In the genomic region with DNA sequence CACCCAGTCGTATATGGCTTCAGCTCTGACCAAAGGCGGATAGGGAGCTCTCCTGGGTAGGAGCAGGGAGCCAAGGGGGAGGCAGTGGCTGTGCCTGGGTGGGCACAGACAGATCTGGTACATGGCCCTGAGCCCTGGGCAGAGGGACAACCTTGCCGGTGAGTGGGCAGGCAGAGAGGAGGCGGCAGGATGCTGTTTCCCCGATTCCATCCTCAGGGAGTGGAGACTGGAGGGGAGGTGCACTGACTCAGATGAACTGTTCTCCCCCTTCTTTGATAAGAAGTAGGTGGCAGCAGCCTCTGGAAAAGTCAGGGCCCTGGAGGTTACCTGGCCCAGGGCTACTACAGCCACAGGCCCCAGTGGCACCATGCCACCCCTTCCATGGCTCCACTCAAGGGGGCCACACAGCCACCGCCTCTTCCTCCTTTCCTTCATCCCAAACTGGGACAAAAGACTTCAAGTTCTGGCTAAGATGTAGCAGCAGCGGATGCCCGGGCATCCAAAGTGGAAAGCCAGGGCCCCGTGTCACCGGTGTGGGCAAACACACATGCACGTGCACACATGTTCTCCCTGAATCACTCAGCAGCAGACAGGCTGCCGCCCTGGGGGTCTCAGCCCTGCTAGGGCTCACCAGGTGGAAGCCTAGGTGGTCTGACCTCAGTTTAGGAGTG, we compare ENCODE assay signal across 19 cellular contexts. TPM values are rescaled to one million over a fixed set of nuclear protein-coding genes. Genes with fewer than 3 reads are reported as not detected.
DNase-seq lines count a peak whose midpoint lies in the region; ATAC-seq and TF ChIP-seq lines count a peak whose summit lies in the region.
"Had no signal": no experiment of that assay in that cellular context is flagged by ENCODE, and none has a peak within 500 bp of the region (broad histone marks: within the 10 kb centered on the region; RNA-seq: fewer than 3 reads in every experiment).

No MANE protein-coding gene starts in this region.

- WGBS in spleen, 5 donors, result 63 to 76% (median 70%) methylated on average over 10 to 12 of the region's 12 CpGs

- H3K9me2 ChIP-seq in OCI-LY1 (ENCODE audit: low read depth, low read length), result no peaks in the 10 kb centered on the region

- no peaks in the 10 kb centered on the region for H3K27me3 Mint-ChIP-seq in activated T-cell treated with anti-CD3 and anti-CD28 coated beads, Interleukin-2, amount 50 U/mL, for 72 hours (ENCODE audit: low read depth)
- no peaks in the 10 kb centered on the region for H3K27me3 Mint-ChIP-seq in chondrocyte (ENCODE audit: low read depth)

- H3K9me3 ChIP-seq in OCI-LY1 (ENCODE audit: low read length), result no peaks in the 10 kb centered on the region
- H3K9me3 ChIP-seq in spleen, result no peaks in the 10 kb centered on the region
- H3K9me3 ChIP-seq: uterus had no signal

- H2AFZ ChIP-seq in OCI-LY1 (ENCODE audit: low read length), result no peak overlapping the region

- no peaks in the 10 kb centered on the region for H4K20me1 ChIP-seq in OCI-LY1 (ENCODE audit: insufficient read depth, low read length)

- H3K27ac ChIP-seq in OCI-LY1 (ENCODE audit: low read depth, low read length, poor library complexity, severe bottlenecking) (peak overlapping the region; percentile 96), spleen (peak overlapping the region; percentile 53 to 89 (median 78))
- H3K27ac ChIP-seq: uterus had no signal

- ATAC-seq in activated T-cell treated with anti-CD3 and anti-CD28 coated beads, Interleukin-2, amount 50 U/mL, for 72 hours (replicated peaks in 1 of 2), result no peak
- no peak for ATAC-seq in GM21619 (IDR thresholded peaks at IDR 0.05; ENCODE audit: unreplicated experiment)
- ATAC-seq: SK-N-SH treated with all-trans-retinoic acid at 6 μM for 48 hours had no signal

- H3K9me3 Mint-ChIP-seq in activated T-cell treated with anti-CD3 and anti-CD28 coated beads, Interleukin-2, amount 50 U/mL, for 72 hours, result no peaks in the 10 kb centered on the region
- no peaks in the 10 kb centered on the region for H3K9me3 Mint-ChIP-seq in chondrocyte (ENCODE audit: low read depth)
- H3K9me3 Mint-ChIP-seq: nephron had no signal

- H3K36me3 ChIP-seq in OCI-LY1 (ENCODE audit: insufficient read depth, low read length), result peaks cover 47% of the 10 kb centered on the region
- peaks cover 0 to 82% (median 48%) of the 10 kb centered on the region in 6 donors for H3K36me3 ChIP-seq in spleen
- H3K36me3 ChIP-seq: uterus had no signal

- no peaks in the 10 kb centered on the region for H3K27me3 ChIP-seq in OCI-LY1 (ENCODE audit: insufficient read depth, low read length)
- H3K27me3 ChIP-seq in spleen (replicated peaks in 1 of 7), result no peaks in the 10 kb centered on the region
- H3K27me3 ChIP-seq: uterus had no signal

- H3K27ac Mint-ChIP-seq in activated T-cell treated with anti-CD3 and anti-CD28 coated beads, Interleukin-2, amount 50 U/mL, for 72 hours, result peak overlapping the region; percentile 82
- H3K27ac Mint-ChIP-seq in chondrocyte (ENCODE audit: unreplicated experiment), result peak overlapping the region; percentile 12

- no peak for TF ChIP-seq CTCF in OCI-LY1 (IDR thresholded peaks at IDR 0.05; ENCODE audit: low read length)
- TF ChIP-seq CTCF in chondrocyte (IDR thresholded peaks at IDR 0.05), result no peak
- TF ChIP-seq CTCF in spleen (IDR thresholded peaks at IDR 0.05 in 8 of 11, conservative IDR thresholded peaks at IDR 0.05 in 3 of 11), result no peak

- H3K4me3 ChIP-seq in OCI-LY1 (ENCODE audit: low read depth, low read length, poor library complexity, severe bottlenecking) (peak overlapping the region; percentile 21), spleen (peak overlapping the region in 1 of 8 donors; percentile 55)
- H3K4me3 ChIP-seq: uterus had no signal

- H3K4me3 Mint-ChIP-seq in activated T-cell treated with anti-CD3 and anti-CD28 coated beads, Interleukin-2, amount 50 U/mL, for 72 hours, result no peak overlapping the region
- H3K4me3 Mint-ChIP-seq in chondrocyte (ENCODE audit: unreplicated experiment), result no peak overlapping the region
- H3K4me3 Mint-ChIP-seq: nephron had no signal

- no peaks in the 10 kb centered on the region for H3F3A ChIP-seq in OCI-LY1 (ENCODE audit: insufficient read depth, low read length)

- H3K36me3 Mint-ChIP-seq in activated T-cell treated with anti-CD3 and anti-CD28 coated beads, Interleukin-2, amount 50 U/mL, for 72 hours (ENCODE audit: insufficient read depth in 2 of 2), result peaks cover 3 to 14% of the 10 kb centered on the region in 2 donors
- H3K36me3 Mint-ChIP-seq in chondrocyte (ENCODE audit: low read depth), result peaks cover 25% of the 10 kb centered on the region

- peaks cover 80% of the 10 kb centered on the region for H3K4me1 ChIP-seq in OCI-LY1 (ENCODE audit: insufficient read depth, low read length, severe bottlenecking)
- peaks cover 43 to 77% (median 60%) of the 10 kb centered on the region in 6 donors for H3K4me1 ChIP-seq in spleen
- H3K4me1 ChIP-seq: uterus had no signal

- peaks cover 57% of the 10 kb centered on the region for H3K4me1 Mint-ChIP-seq in activated T-cell treated with anti-CD3 and anti-CD28 coated beads, Interleukin-2, amount 50 U/mL, for 72 hours (ENCODE audit: low read depth)
- H3K4me1 Mint-ChIP-seq in chondrocyte (ENCODE audit: low read depth), result peaks cover 17% of the 10 kb centered on the region

- TF ChIP-seq POLR2A in spleen (IDR thresholded peaks at IDR 0.05), result no peak

- no peak for DNase-seq in activated T-cell treated with anti-CD3 and anti-CD28 coated beads, Interleukin-2, amount 50 U/mL, for 72 hours
- DNase-seq in activated T-cell treated with anti-CD3 and anti-CD28 coated beads for 4 hours, result no peak
- peak; percentile 66 for DNase-seq in chondrocyte (ENCODE audit: low spot score)
- peak; percentile 77 for DNase-seq in spleen
- no peak for DNase-seq in NOMO-1 treated with DMSO at 0.1 percent for 48 hours (lab: John Stamatoyannopoulos, UW; ENCODE audit: unreplicated experiment)
- DNase-seq in dedifferentiated amniotic fluid mesenchymal stem cell (ENCODE audit: extremely low spot score), result no peak
- DNase-seq: activated CD4-positive, alpha-beta T cell treated with anti-CD3 and anti-CD28 coated beads, Interleukin-2, amount 50 U/mL, for 48 hours; amniotic stem cell; foreskin fibroblast; islet precursor cell; KG1; NCI-H1694 treated with DMSO at 0.1 percent for 48 hours; small intestine had no signal

- H3K79me2 ChIP-seq in OCI-LY1 (ENCODE audit: insufficient read depth, low read length), result no peaks in the 10 kb centered on the region

- intact Hi-C loops in spleen (cut with DNase I; ENCODE audit: low total_unique reads), result no loop called here

- H3K9ac ChIP-seq in OCI-LY1 (ENCODE audit: low read length), result peak overlapping the region; percentile 49; the same call in 1 of the 2 replicates

- peak overlapping the region; percentile 46; the same call in 1 of the 2 replicates for H3K4me2 ChIP-seq in OCI-LY1 (ENCODE audit: low read length)

RNA-seq across cellular contexts. Expression of a gene that starts 13.4 kb away (rescaled TPM):
- total RNA-seq in activated T-cell treated with anti-CD3 and anti-CD28 coated beads, Interleukin-2, amount 50 U/mL, for 72 hours, result 10 to 100 TPM; 16.9 to 20.3 TPM
- total RNA-seq in chondrocyte, result 0.07 to 0.27 TPM in 2 of 3 replicates, not detected in the other
- 10 to 100 TPM; 25.0 to 66.6 (median 33.2) TPM for total RNA-seq in spleen
- polyA plus RNA-seq in spleen, result 10 to 100 TPM; 35.4 to 50.7 (median 39.6) TPM
- total RNA-seq: Daoy had no signal

RNA-seq across cellular contexts. Expression of a gene that starts 28.7 kb away (rescaled TPM):
- 10 to 100 TPM; 33.5 to 34.5 TPM for total RNA-seq in activated T-cell treated with anti-CD3 and anti-CD28 coated beads, Interleukin-2, amount 50 U/mL, for 72 hours
- 131 to 145 TPM (median 138 TPM) in 3 replicates for total RNA-seq in chondrocyte
- total RNA-seq in spleen, result 10 to 100 TPM; 19.8 to 58.0 (median 39.0) TPM
- polyA plus RNA-seq in spleen, result 10 to 100 TPM in 1 of 3 donors, 1 to 10 TPM in 2; 2.5 to 14.2 (median 2.6) TPM

RNA-seq across cellular contexts. Expression of a gene that starts 59.0 kb away (rescaled TPM):
- total RNA-seq in activated T-cell treated with anti-CD3 and anti-CD28 coated beads, Interleukin-2, amount 50 U/mL, for 72 hours, result 1 to 10 TPM in 1 of 2 donors, under 1 TPM in 1; 0.53 to 1.2 TPM
- 0.22 to 0.63 TPM (median 0.38 TPM) in 3 replicates for total RNA-seq in chondrocyte
- total RNA-seq in spleen, result not detected
- under 1 TPM in 2 of 3 donors, not detected in 1; 0.09 to 0.13 TPM for polyA plus RNA-seq in spleen
- total RNA-seq: Daoy, uterus had no signal
- polyA plus RNA-seq: small intestine had no signal

Comparison
In these comparisons a context has a peak if more than half of its experiments do, and no peak if none do; other contexts are left out.
1. DNase-seq: peak in chondrocyte (single experiment) and spleen (single experiment); none in activated T-cell treated with anti-CD3 and anti-CD28 coated beads, Interleukin-2, amount 50 U/mL, for 72 hours (0 of 2), activated T-cell treated with anti-CD3 and anti-CD28 coated beads for 4 hours (single experiment), NOMO-1 treated with DMSO at 0.1 percent for 48 hours (single experiment) and dedifferentiated amniotic fluid mesenchymal stem cell (single experiment).
2. RNA of a gene that starts 13.4 kb away (total RNA-seq): 25.0 to 66.6 TPM in spleen and 16.9 to 20.3 TPM in activated T-cell treated with anti-CD3 and anti-CD28 coated beads, Interleukin-2, amount 50 U/mL, for 72 hours; 0.07 to 0.27 TPM in chondrocyte; every median in the first group is over 10 times any median in the second.